Comparison of ENCODE assay signal across 9 cellular contexts in the genomic region with DNA sequence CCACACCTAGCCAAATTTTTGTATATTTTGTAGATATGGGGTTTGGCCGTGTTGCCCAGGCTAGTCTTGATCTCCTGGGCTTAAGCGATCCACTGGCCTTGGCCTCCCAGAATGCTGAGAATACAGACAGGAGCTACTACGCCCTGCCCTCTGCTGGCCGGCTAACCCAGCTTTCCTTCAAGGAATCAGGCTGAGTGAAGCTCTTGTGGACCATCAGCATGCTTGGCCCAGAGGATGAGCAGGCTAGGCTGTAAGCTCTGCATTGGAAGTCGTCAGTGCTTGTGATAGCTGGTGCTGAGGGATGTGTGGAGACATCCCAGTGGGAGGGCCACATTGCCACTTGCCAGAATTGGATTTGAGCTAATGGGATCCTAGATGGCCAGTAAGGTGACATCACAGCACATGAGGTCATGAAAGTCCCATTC.
DNase-seq lines count a peak whose midpoint lies in the region; ATAC-seq and TF ChIP-seq lines count a peak whose summit lies in the region.
"Had no signal": no experiment of that assay in that cellular context is flagged by ENCODE, and none has a peak within 500 bp of the region (broad histone marks: within the 10 kb centered on the region; RNA-seq: fewer than 3 reads in every experiment).

No MANE protein-coding gene starts in this region.

- no peak overlapping the region for H3K4me3 ChIP-seq in fibroblast of the aortic adventitia (ENCODE audit: low read depth, low read length)
- no peak overlapping the region for H3K4me3 ChIP-seq in smooth muscle cell

- no peak overlapping the region for H3K9ac ChIP-seq in smooth muscle cell (ENCODE audit: low read depth)

- H4K20me1 ChIP-seq in smooth muscle cell (ENCODE audit: low read depth) = peaks cover 99% of the 10 kb centered on the region

- H3K36me3 ChIP-seq in smooth muscle cell (ENCODE audit: low read depth) = peaks cover under 1% of the 10 kb centered on the region

- H2AFZ ChIP-seq in smooth muscle cell (ENCODE audit: low read depth) = no peak overlapping the region

- no peak for ATAC-seq in GM18519 (IDR thresholded peaks at IDR 0.05; ENCODE audit: low FRiP score, unreplicated experiment)

- H3K9me3 ChIP-seq in smooth muscle cell (replicated peaks; ENCODE audit: low read depth) = no peaks in the 10 kb centered on the region

- in situ Hi-C loops in SK-MEL-5 (cut with HindIII; ENCODE audit: low pct_unique_long_range_greater_than_20kb, low sequenced_read_pairs) = no loop called here

- H3K4me2 ChIP-seq in smooth muscle cell = no peak overlapping the region

- H3K27me3 ChIP-seq in smooth muscle cell (ENCODE audit: low read depth) = no peaks in the 10 kb centered on the region

- DNase-seq in GM04504 (ENCODE audit: low read depth) (peak; percentile 56), SK-MEL-5 (ENCODE audit: low read depth, low spot score) (peak; percentile 61), fibroblast of the aortic adventitia (ENCODE audit: low read depth) (peak; percentile 67), smooth muscle cell (lab: John Stamatoyannopoulos, UW; ENCODE audit: unreplicated experiment) (no peak), NCI-H748 treated with DMSO at 0.1 percent for 48 hours (lab: John Stamatoyannopoulos, UW) (no peak)
- no peak for DNase-seq in central memory CD4-positive, alpha-beta T cell
- DNase-seq in stimulated activated CD4-positive, alpha-beta T cell treated with anti-CD3 and anti-CD28 coated beads, Interleukin-15, amount 100 ng/mL, for 24 hours = no peak
- DNase-seq: NCI-H1436 treated with DMSO at 0.1 percent for 48 hours had no signal

- peak overlapping the region; percentile 87 for H3K27ac ChIP-seq in smooth muscle cell (ENCODE audit: low read depth)

- H3K79me2 ChIP-seq in smooth muscle cell (ENCODE audit: low read depth) = peaks cover 25% of the 10 kb centered on the region

- no peaks in the 10 kb centered on the region for H3K4me1 ChIP-seq in smooth muscle cell (ENCODE audit: low read depth)

- peaks cover 33% of the 10 kb centered on the region for H3F3A ChIP-seq in smooth muscle cell (ENCODE audit: low read depth)

- WGBS in smooth muscle cell (ENCODE audit: low lambda C conversion rate) = 77% methylated on average over 5 of the region's 5 CpGs

- TF ChIP-seq CTCF in fibroblast of the aortic adventitia (IDR thresholded peaks at IDR 0.05; ENCODE audit: insufficient read depth, low read length) (peak; percentile 67), smooth muscle cell (IDR thresholded peaks at IDR 0.05; ENCODE audit: borderline replicate concordance, insufficient read depth, poor library complexity, severe bottlenecking) (peak; percentile 33)

Comparison
In these comparisons a context has a peak if more than half of its experiments do, and no peak if none do; other contexts are left out.
1. DNase-seq: peak in GM04504 (single experiment), SK-MEL-5 (single experiment) and fibroblast of the aortic adventitia (single experiment); none in smooth muscle cell (single experiment), central memory CD4-positive, alpha-beta T cell (single experiment), NCI-H748 treated with DMSO at 0.1 percent for 48 hours (single experiment) and stimulated activated CD4-positive, alpha-beta T cell treated with anti-CD3 and anti-CD28 coated beads, Interleukin-15, amount 100 ng/mL, for 24 hours (single experiment).